11 cellular contexts compared by ENCODE assay signal in the genomic region with DNA sequence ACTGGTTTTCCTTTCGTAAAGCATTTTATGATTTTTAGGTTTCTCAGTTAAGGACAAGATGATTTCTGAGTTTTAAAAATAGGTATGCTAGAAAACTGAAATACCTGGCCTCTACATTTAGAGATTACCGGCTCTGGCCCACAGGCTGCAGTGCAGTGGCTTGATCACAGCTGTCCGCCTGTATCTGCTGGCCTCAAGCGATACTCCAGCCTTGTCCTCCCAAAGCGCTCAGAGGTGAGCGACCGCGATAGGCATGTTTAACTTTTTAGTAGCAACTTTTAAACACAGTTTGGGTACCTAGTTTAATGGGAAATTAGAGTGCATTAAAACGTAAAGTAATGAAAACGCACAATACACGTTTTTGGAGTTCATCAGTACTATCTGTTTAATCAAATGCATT. TPM values are rescaled to one million over a fixed set of nuclear protein-coding genes. Genes with fewer than 3 reads are reported as not detected.
A peak's percentile ranks its signal among the peaks of the same experiment; 100 is the strongest.
DNase-seq lines count a peak whose midpoint lies in the region; ATAC-seq and TF ChIP-seq lines count a peak whose summit lies in the region.
"Had no signal": no experiment of that assay in that cellular context is flagged by ENCODE, and none has a peak within 500 bp of the region (broad histone marks: within the 10 kb centered on the region; RNA-seq: fewer than 3 reads in every experiment).

No MANE protein-coding gene starts in this region.

- intact Hi-C loops in A673 (cut with micrococcal nuclease; ENCODE audit: unreplicated experiment), result no loop called here

- POLR2A ChIA-PET in A673 (lab: Charles Lee; ENCODE audit: low non-redundant PET), result no interaction called here

- H3K27ac Mint-ChIP-seq in stimulated activated naive CD8-positive, alpha-beta T cell treated with anti-CD3 and anti-CD28 coated beads, Interleukin-15, Interleukin-2, amounts not matched to agents 100 ng/mL and 50 ng/mL, for 24 hours, result no peak overlapping the region
- H3K27ac Mint-ChIP-seq in activated naive CD8-positive, alpha-beta T cell treated with anti-CD3 and anti-CD28 coated beads for 36 hours, result peak overlapping the region; percentile 94

- TF ChIP-seq CTCF in A673 (conservative IDR thresholded peaks at IDR 0.05; ENCODE audit: low read depth, low read length) (no peak), GM10266 (IDR thresholded peaks at IDR 0.05; ENCODE audit: control insufficient read depth, insufficient read depth, low read depth, missing control alignments) (no peak)

- peaks cover 19% of the 10 kb centered on the region for H3K36me3 Mint-ChIP-seq in stimulated activated naive CD8-positive, alpha-beta T cell treated with anti-CD3 and anti-CD28 coated beads, Interleukin-15, Interleukin-2, amounts not matched to agents 100 ng/mL and 50 ng/mL, for 24 hours (ENCODE audit: low read depth)
- peaks cover 23% of the 10 kb centered on the region for H3K36me3 Mint-ChIP-seq in activated naive CD8-positive, alpha-beta T cell treated with anti-CD3 and anti-CD28 coated beads for 36 hours

- H3K27ac ChIP-seq in A673 (ENCODE audit: low read depth, low read length, poor library complexity, severe bottlenecking), result no peak overlapping the region

- no peaks in the 10 kb centered on the region for H3K27me3 ChIP-seq in A673 (replicated peaks; ENCODE audit: insufficient read depth, low read depth, low read length, poor library complexity)

- CTCF ChIA-PET in A673 (lab: Charles Lee), result no interaction called here

- BruUV-seq in A673 (replicated peaks; lab: Mats Ljungman, UMichigan), result no TSS peak

- H3K4me1 ChIP-seq in A673 (ENCODE audit: insufficient read depth, low read length, poor library complexity, severe bottlenecking), result no peaks in the 10 kb centered on the region

- H3K36me3 ChIP-seq in A673 (ENCODE audit: insufficient read depth, low read length, poor library complexity, severe bottlenecking), result no peaks in the 10 kb centered on the region

- no peak overlapping the region for H3K4me3 ChIP-seq in A673 (ENCODE audit: low read depth, low read length, poor library complexity, severe bottlenecking)

- H3K9me3 Mint-ChIP-seq in stimulated activated naive CD8-positive, alpha-beta T cell treated with anti-CD3 and anti-CD28 coated beads, Interleukin-15, Interleukin-2, amounts not matched to agents 100 ng/mL and 50 ng/mL, for 24 hours, result no peaks in the 10 kb centered on the region
- H3K9me3 Mint-ChIP-seq in activated naive CD8-positive, alpha-beta T cell treated with anti-CD3 and anti-CD28 coated beads for 36 hours, result no peaks in the 10 kb centered on the region

- no peak for DNase-seq in stimulated activated naive CD8-positive, alpha-beta T cell treated with anti-CD3 and anti-CD28 coated beads, Interleukin-15, Interleukin-2, amounts not matched to agents 100 U/mL and 50 U/mL, for 24 hours
- DNase-seq in activated naive CD8-positive, alpha-beta T cell treated with anti-CD3 and anti-CD28 coated beads for 36 hours, result no peak
- DNase-seq in left lobe of liver (ENCODE audit: low spot score), result no peak
- DNase-seq in A673 (ENCODE audit: low spot score), result no peak
- DNase-seq in stimulated activated CD4-positive, alpha-beta T cell treated with anti-CD3 and anti-CD28 coated beads, Interleukin-4, amount 100 ng/mL, for 24 hours, result no peak
- no peak for DNase-seq in retina
- no peak for DNase-seq in GM10266 (ENCODE audit: extremely low spot score)
- DNase-seq: effector CD4-positive, alpha-beta T cell; MM.1S had no signal

- H3K4me1 Mint-ChIP-seq in stimulated activated naive CD8-positive, alpha-beta T cell treated with anti-CD3 and anti-CD28 coated beads, Interleukin-15, Interleukin-2, amounts not matched to agents 100 ng/mL and 50 ng/mL, for 24 hours (ENCODE audit: low read depth), result peaks cover 30% of the 10 kb centered on the region
- H3K4me1 Mint-ChIP-seq in activated naive CD8-positive, alpha-beta T cell treated with anti-CD3 and anti-CD28 coated beads for 36 hours, result peaks cover 11% of the 10 kb centered on the region

- no peaks in the 10 kb centered on the region for H3K27me3 Mint-ChIP-seq in stimulated activated naive CD8-positive, alpha-beta T cell treated with anti-CD3 and anti-CD28 coated beads, Interleukin-15, Interleukin-2, amounts not matched to agents 100 ng/mL and 50 ng/mL, for 24 hours
- H3K27me3 Mint-ChIP-seq in activated naive CD8-positive, alpha-beta T cell treated with anti-CD3 and anti-CD28 coated beads for 36 hours, result no peaks in the 10 kb centered on the region

- ATAC-seq in stimulated activated naive CD8-positive, alpha-beta T cell treated with anti-CD3 and anti-CD28 coated beads, Interleukin-15, Interleukin-2, amounts not matched to agents 100 U/mL and 50 U/mL, for 24 hours, result no peak
- peak; percentile 18 for ATAC-seq in left lobe of liver

- peak overlapping the region; percentile 83 for H3K4me3 Mint-ChIP-seq in stimulated activated naive CD8-positive, alpha-beta T cell treated with anti-CD3 and anti-CD28 coated beads, Interleukin-15, Interleukin-2, amounts not matched to agents 100 ng/mL and 50 ng/mL, for 24 hours
- peak overlapping the region; percentile 93 for H3K4me3 Mint-ChIP-seq in activated naive CD8-positive, alpha-beta T cell treated with anti-CD3 and anti-CD28 coated beads for 36 hours

- no peaks in the 10 kb centered on the region for H3K9me3 ChIP-seq in A673 (ENCODE audit: low read depth, low read length, poor library complexity, severe bottlenecking)

RNA-seq across cellular contexts. Expression of gene ZFY, which starts 1.1 kb away (rescaled TPM):
- 10 to 100 TPM; 17.7 to 19.4 TPM for total RNA-seq in activated naive CD8-positive, alpha-beta T cell treated with anti-CD3 and anti-CD28 coated beads for 36 hours
- 7.8 TPM for total RNA-seq in left lobe of liver
- total RNA-seq in A673 (2021), result not detected in 2 replicates
- total RNA-seq: RPMI7951 had no signal
